23 cellular contexts compared by ENCODE assay signal in the genomic region with DNA sequence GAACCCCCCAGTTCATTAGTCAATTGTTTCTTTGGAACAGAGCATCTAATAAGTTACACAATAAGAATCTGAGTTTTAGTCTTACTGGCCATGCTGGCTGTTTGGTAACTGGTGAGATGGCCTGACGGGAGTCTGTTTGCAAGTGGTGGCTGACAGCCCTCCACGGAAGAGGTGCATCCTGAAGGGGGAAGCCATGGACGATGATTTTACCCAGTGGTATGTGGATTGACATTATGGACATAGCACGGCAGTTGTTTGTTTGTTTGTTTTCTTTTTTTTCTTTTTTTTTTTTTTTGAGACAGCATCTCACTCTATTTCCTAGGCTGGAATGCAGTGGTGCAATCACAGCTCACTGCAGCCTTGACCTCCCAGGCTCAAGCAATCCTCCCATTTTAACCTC.
"Had no signal": no experiment of that assay in that cellular context is flagged by ENCODE, and none has a peak within 500 bp of the region (broad histone marks: within the 10 kb centered on the region; RNA-seq: fewer than 3 reads in every experiment).

No MANE protein-coding gene starts in this region.

- H3K9me3 Mint-ChIP-seq: activated CD4-positive, alpha-beta T cell treated with anti-CD3 and anti-CD28 coated beads, Interleukin-2, amount 10 ng/mL, durations not matched to agents 24 days and 14 days; activated naive CD4-positive, alpha-beta T cell treated with anti-CD3 and anti-CD28 coated beads for 36 hours; activated naive CD8-positive, alpha-beta T cell treated with anti-CD3 and anti-CD28 coated beads, Interleukin-2, amount 10 ng/mL, durations not matched to agents 7 days and 5 days; activated T-cell treated with anti-CD3 and anti-CD28 coated beads, Interleukin-2, amount 50 U/mL, for 4 hours; T-helper 1 cell treated with Interleukin-12 subunit alpha and Interleukin-12 subunit beta and Interleukin-4 antibody, amounts not matched to agents 30 μg/mL and 1 μg/mL, for 36 hours; WTC11 had no signal

- H3K4me3 ChIP-seq: adrenal gland, breast epithelium, K562 had no signal

- H3K36me3 ChIP-seq: adrenal gland, breast epithelium had no signal

- H3K27ac ChIP-seq: adrenal gland, breast epithelium had no signal

- H3K4me3 Mint-ChIP-seq: activated CD4-positive, alpha-beta T cell treated with anti-CD3 and anti-CD28 coated beads, Interleukin-2, amount 10 ng/mL, durations not matched to agents 24 days and 14 days; activated naive CD4-positive, alpha-beta T cell treated with anti-CD3 and anti-CD28 coated beads for 36 hours; activated naive CD8-positive, alpha-beta T cell treated with anti-CD3 and anti-CD28 coated beads, Interleukin-2, amount 10 ng/mL, durations not matched to agents 7 days and 5 days; activated T-cell treated with anti-CD3 and anti-CD28 coated beads, Interleukin-2, amount 50 U/mL, for 4 hours; T-helper 1 cell treated with Interleukin-12 subunit alpha and Interleukin-12 subunit beta and Interleukin-4 antibody, amounts not matched to agents 30 μg/mL and 1 μg/mL, for 36 hours; WTC11 had no signal

- DNase-seq: activated CD4-positive, alpha-beta T cell treated with anti-CD3 and anti-CD28 coated beads, Interleukin-2, amount 10 ng/mL, durations not matched to agents 24 days and 14 days; activated CD4-positive, alpha-beta T cell treated with anti-CD3 and anti-CD28 coated beads, Interleukin-2, amount 50 U/mL, for 48 hours; activated CD4-positive, CD25-positive, alpha-beta regulatory T cell treated with anti-CD3 and anti-CD28 coated beads, Interleukin-2, amount 50 U/mL, for 72 hours; activated gamma-delta T cell; activated naive CD4-positive, alpha-beta T cell treated with anti-CD3 and anti-CD28 coated beads for 36 hours; activated naive CD8-positive, alpha-beta T cell treated with anti-CD3 and anti-CD28 coated beads, Interleukin-2, amount 10 ng/mL, durations not matched to agents 7 days and 5 days; activated T-cell treated with anti-CD3 and anti-CD28 coated beads, Interleukin-2, amount 50 U/mL, for 4 hours; anterior cingulate cortex; central memory CD4-positive, alpha-beta T cell; Karpas-422; MM.1S; NCI-H1105; NCI-H1436; NCI-H1694 treated with DMSO at 0.1 percent for 48 hours; NCI-H2081; NCI-H446; NCI-H524; SHP77 had no signal

- H3K36me3 Mint-ChIP-seq: WTC11 had no signal

- H3K9me3 ChIP-seq: adrenal gland, breast epithelium had no signal

- H3K27ac Mint-ChIP-seq: activated CD4-positive, alpha-beta T cell treated with anti-CD3 and anti-CD28 coated beads, Interleukin-2, amount 10 ng/mL, durations not matched to agents 24 days and 14 days; activated naive CD4-positive, alpha-beta T cell treated with anti-CD3 and anti-CD28 coated beads for 36 hours; activated naive CD8-positive, alpha-beta T cell treated with anti-CD3 and anti-CD28 coated beads, Interleukin-2, amount 10 ng/mL, durations not matched to agents 7 days and 5 days; T-helper 1 cell treated with Interleukin-12 subunit alpha and Interleukin-12 subunit beta and Interleukin-4 antibody, amounts not matched to agents 30 μg/mL and 1 μg/mL, for 36 hours; WTC11 had no signal

- H3K27me3 ChIP-seq: adrenal gland, breast epithelium had no signal

- ATAC-seq: K562, WTC11 had no signal

- H3K4me1 ChIP-seq: adrenal gland, breast epithelium had no signal
